ENCODE assay signal across 38 cellular contexts in genomic region chr15:79728867-79729266, GRCh38.
"Had no signal": no experiment of that assay in that cellular context is flagged by ENCODE, and none has a peak within 500 bp of the region (broad histone marks: within the 10 kb centered on the region; RNA-seq: fewer than 3 reads in every experiment).

No MANE protein-coding gene starts in this region.

- H3K36me3 Mint-ChIP-seq: activated naive CD4-positive, alpha-beta T cell treated with anti-CD3 and anti-CD28 coated beads, Interleukin-2, amount 10 ng/mL, durations not matched to agents 7 days and 5 days; activated naive CD4-positive, alpha-beta T cell treated with anti-CD3 and anti-CD28 coated beads, Interleukin-2, amount 50 U/mL, for 24 hours; activated naive CD4-positive, alpha-beta T cell treated with anti-CD3 and anti-CD28 coated beads, Interleukin-2, amount 50 U/mL, for 72 hours; activated naive CD8-positive, alpha-beta T cell; activated naive CD8-positive, alpha-beta T cell treated with anti-CD3 and anti-CD28 coated beads for 36 hours; activated naive CD8-positive, alpha-beta T cell treated with anti-CD3 and anti-CD28 coated beads, Interleukin-2, amount 10 ng/mL, durations not matched to agents 7 days and 5 days; brain had no signal

- DNase-seq: activated effector memory CD4-positive, alpha-beta T cell treated with anti-CD3 and anti-CD28 coated beads, Interleukin-2, amount 50 U/mL, for 16 hours; activated effector memory CD4-positive, alpha-beta T cell treated with Interleukin-2 at 50 U/mL for 16 hours; activated gamma-delta T cell; activated gamma-delta T cell treated with Interleukin-2 at 50 U/mL for 16 hours; activated naive CD4-positive, alpha-beta T cell; activated naive CD4-positive, alpha-beta T cell treated with anti-CD3 and anti-CD28 coated beads for 36 hours; activated naive CD4-positive, alpha-beta T cell treated with anti-CD3 and anti-CD28 coated beads, Interleukin-2, amount 10 ng/mL, durations not matched to agents 7 days and 5 days; activated naive CD4-positive, alpha-beta T cell treated with anti-CD3 and anti-CD28 coated beads, Interleukin-2, amount 50 U/mL, for 16 hours; activated naive CD4-positive, alpha-beta T cell treated with Interleukin-2 at 50 U/mL for 16 hours; activated naive CD8-positive, alpha-beta T cell treated with anti-CD3 and anti-CD28 coated beads for 36 hours; activated naive CD8-positive, alpha-beta T cell treated with anti-CD3 and anti-CD28 coated beads, Interleukin-2, amount 10 ng/mL, durations not matched to agents 7 days and 5 days; activated naive CD8-positive, alpha-beta T cell treated with anti-CD3 and anti-CD28 coated beads, Interleukin-2, amount 50 U/mL, for 24 hours; activated T-cell treated with anti-CD3 and anti-CD28 coated beads, Interleukin-2, amount 50 U/mL, for 1 hour; activated T-cell treated with anti-CD3 and anti-CD28 coated beads, Interleukin-2, amount 50 U/mL, for 24 hours; activated T-cell treated with anti-CD3 and anti-CD28 coated beads, Interleukin-2, amount 50 U/mL, for 4 hours; activated T-cell treated with anti-CD3 and anti-CD28 coated beads, Interleukin-2, amount 50 U/mL, for 48 hours; activated T-cell treated with anti-CD3 and anti-CD28 coated beads, Interleukin-2, amount 50 U/mL, for 72 hours; adrenal gland; amniotic stem cell; amygdala; anterior cingulate cortex; aorta; body of pancreas; brain microvascular endothelial cell; caudate nucleus; central memory CD4-positive, alpha-beta T cell; cerebellar nuclear complex had no signal

- H3K27ac Mint-ChIP-seq: activated naive CD4-positive, alpha-beta T cell treated with anti-CD3 and anti-CD28 coated beads for 36 hours; activated naive CD4-positive, alpha-beta T cell treated with anti-CD3 and anti-CD28 coated beads, Interleukin-2, amount 50 U/mL, for 24 hours; activated naive CD4-positive, alpha-beta T cell treated with anti-CD3 and anti-CD28 coated beads, Interleukin-2, amount 50 U/mL, for 72 hours; activated naive CD8-positive, alpha-beta T cell; activated naive CD8-positive, alpha-beta T cell treated with anti-CD3 and anti-CD28 coated beads for 36 hours; activated naive CD8-positive, alpha-beta T cell treated with anti-CD3 and anti-CD28 coated beads, Interleukin-2, amount 10 ng/mL, durations not matched to agents 7 days and 5 days; activated naive CD8-positive, alpha-beta T cell treated with anti-CD3 and anti-CD28 coated beads, Interleukin-2, amount 50 U/mL, for 24 hours; activated T-cell treated with anti-CD3 and anti-CD28 coated beads, Interleukin-2, amount 50 U/mL, for 24 hours; activated T-cell treated with anti-CD3 and anti-CD28 coated beads, Interleukin-2, amount 50 U/mL, for 72 hours; activated T-helper 1 cell treated with anti-CD3 and anti-CD28 coated beads, Interleukin-12 subunit alpha, Interleukin-12 subunit beta, Interleukin-2, Interleukin-4 antibody, amounts not matched to agents 30 ng/mL and 10 ng/mL and 1 ng/mL, durations not matched to agents 14 hours and 24 hours and 36 hours; activated T-helper 17 cell treated with anti-CD3 and anti-CD28 coated beads, Interleukin-2, amount 50 U/mL, for 72 hours; activated T-helper 2 cell treated with anti-CD3 and anti-CD28 coated beads, Interferon-gamma antibody, Interleukin-2, Interleukin-4, amounts not matched to agents 10 μg/mL and 5 μg/mL and 100 μg/mL, durations not matched to agents 14 hours and 24 hours and 36 hours; brain had no signal

- H3K36me3 ChIP-seq: adrenal gland, ascending aorta, brain microvascular endothelial cell, breast epithelium, cardiac muscle cell had no signal

- H3K4me1 ChIP-seq: adrenal gland, ascending aorta, body of pancreas, breast epithelium had no signal

- ATAC-seq: activated naive CD4-positive, alpha-beta T cell treated with anti-CD3 and anti-CD28 coated beads, Interleukin-2, amount 50 U/mL, for 72 hours; activated naive CD8-positive, alpha-beta T cell treated with anti-CD3 and anti-CD28 coated beads, Interleukin-2, amount 50 U/mL, for 24 hours; activated T-cell treated with anti-CD3 and anti-CD28 coated beads, Interleukin-2, amount 50 U/mL, for 4 hours; activated T-cell treated with anti-CD3 and anti-CD28 coated beads, Interleukin-2, amount 50 U/mL, for 72 hours; activated T-helper 17 cell treated with anti-CD3 and anti-CD28 coated beads, Interleukin-2, amount 50 U/mL, for 72 hours; body of pancreas had no signal

- H3K9me3 Mint-ChIP-seq: activated naive CD4-positive, alpha-beta T cell treated with anti-CD3 and anti-CD28 coated beads for 36 hours; activated naive CD4-positive, alpha-beta T cell treated with anti-CD3 and anti-CD28 coated beads, Interleukin-2, amount 10 ng/mL, durations not matched to agents 7 days and 5 days; activated naive CD4-positive, alpha-beta T cell treated with anti-CD3 and anti-CD28 coated beads, Interleukin-2, amount 50 U/mL, for 24 hours; activated naive CD4-positive, alpha-beta T cell treated with anti-CD3 and anti-CD28 coated beads, Interleukin-2, amount 50 U/mL, for 72 hours; activated naive CD8-positive, alpha-beta T cell treated with anti-CD3 and anti-CD28 coated beads for 36 hours; activated naive CD8-positive, alpha-beta T cell treated with anti-CD3 and anti-CD28 coated beads, Interleukin-2, amount 50 U/mL, for 24 hours; activated T-cell treated with anti-CD3 and anti-CD28 coated beads, Interleukin-2, amount 50 U/mL, for 24 hours; activated T-cell treated with anti-CD3 and anti-CD28 coated beads, Interleukin-2, amount 50 U/mL, for 4 hours; activated T-helper 1 cell treated with anti-CD3 and anti-CD28 coated beads, Interleukin-12 subunit alpha, Interleukin-12 subunit beta, Interleukin-2, Interleukin-4 antibody, amounts not matched to agents 30 ng/mL and 10 ng/mL and 1 ng/mL, durations not matched to agents 14 hours and 24 hours and 36 hours; activated T-helper 17 cell treated with anti-CD3 and anti-CD28 coated beads, Interleukin-2, amount 50 U/mL, for 72 hours; activated T-helper 2 cell treated with anti-CD3 and anti-CD28 coated beads, Interferon-gamma antibody, Interleukin-2, Interleukin-4, amounts not matched to agents 10 μg/mL and 5 μg/mL and 100 μg/mL, durations not matched to agents 14 hours and 24 hours and 36 hours; brain; central memory CD8-positive, alpha-beta T cell had no signal

- H3K4me1 Mint-ChIP-seq: activated naive CD4-positive, alpha-beta T cell treated with anti-CD3 and anti-CD28 coated beads, Interleukin-2, amount 10 ng/mL, durations not matched to agents 7 days and 5 days; activated naive CD4-positive, alpha-beta T cell treated with anti-CD3 and anti-CD28 coated beads, Interleukin-2, amount 50 U/mL, for 24 hours; activated naive CD8-positive, alpha-beta T cell treated with anti-CD3 and anti-CD28 coated beads for 36 hours; activated naive CD8-positive, alpha-beta T cell treated with anti-CD3 and anti-CD28 coated beads, Interleukin-2, amount 10 ng/mL, durations not matched to agents 7 days and 5 days; activated naive CD8-positive, alpha-beta T cell treated with anti-CD3 and anti-CD28 coated beads, Interleukin-2, amount 50 U/mL, for 24 hours; activated T-helper 17 cell treated with anti-CD3 and anti-CD28 coated beads, Interleukin-2, amount 50 U/mL, for 72 hours; brain; central memory CD8-positive, alpha-beta T cell had no signal

- H3K27me3 ChIP-seq: ascending aorta, body of pancreas, brain microvascular endothelial cell, breast epithelium, cardiac muscle cell had no signal

- H3K4me3 Mint-ChIP-seq: activated naive CD4-positive, alpha-beta T cell treated with anti-CD3 and anti-CD28 coated beads for 36 hours; activated naive CD4-positive, alpha-beta T cell treated with anti-CD3 and anti-CD28 coated beads, Interleukin-2, amount 10 ng/mL, durations not matched to agents 7 days and 5 days; activated naive CD4-positive, alpha-beta T cell treated with anti-CD3 and anti-CD28 coated beads, Interleukin-2, amount 50 U/mL, for 24 hours; activated naive CD8-positive, alpha-beta T cell; activated naive CD8-positive, alpha-beta T cell treated with anti-CD3 and anti-CD28 coated beads for 36 hours; activated naive CD8-positive, alpha-beta T cell treated with anti-CD3 and anti-CD28 coated beads, Interleukin-2, amount 10 ng/mL, durations not matched to agents 7 days and 5 days; activated naive CD8-positive, alpha-beta T cell treated with anti-CD3 and anti-CD28 coated beads, Interleukin-2, amount 50 U/mL, for 24 hours; activated T-cell treated with anti-CD3 and anti-CD28 coated beads, Interleukin-2, amount 50 U/mL, for 24 hours; activated T-cell treated with anti-CD3 and anti-CD28 coated beads, Interleukin-2, amount 50 U/mL, for 4 hours; activated T-cell treated with anti-CD3 and anti-CD28 coated beads, Interleukin-2, amount 50 U/mL, for 72 hours; activated T-helper 1 cell treated with anti-CD3 and anti-CD28 coated beads, Interleukin-12 subunit alpha, Interleukin-12 subunit beta, Interleukin-2, Interleukin-4 antibody, amounts not matched to agents 30 ng/mL and 10 ng/mL and 1 ng/mL, durations not matched to agents 14 hours and 24 hours and 36 hours; activated T-helper 17 cell treated with anti-CD3 and anti-CD28 coated beads, Interleukin-2, amount 50 U/mL, for 72 hours; brain; central memory CD8-positive, alpha-beta T cell had no signal

- H3K4me3 ChIP-seq: adrenal gland, ascending aorta, body of pancreas, breast epithelium, cardiac muscle cell had no signal

- H3K9me3 ChIP-seq: adrenal gland, ascending aorta, body of pancreas, breast epithelium had no signal

- H3K27ac ChIP-seq: adrenal gland, ascending aorta, body of pancreas, brain microvascular endothelial cell, breast epithelium, cardiac muscle cell had no signal
